Comparison of ENCODE assay signal across 24 cellular contexts in genomic region chr12:67522222-67522621, GRCh38.
"Had no signal": no experiment of that assay in that cellular context is flagged by ENCODE, and none has a peak within 500 bp of the region (broad histone marks: within the 10 kb centered on the region; RNA-seq: fewer than 3 reads in every experiment).

No MANE protein-coding gene starts in this region.

- H3K27ac ChIP-seq: HL-60, PC-9, Peyer's patch, SJSA1, SK-N-MC had no signal

- ATAC-seq: Right ventricle myocardium inferior had no signal

- H3K27me3 ChIP-seq: Peyer's patch, SJSA1 had no signal

- H3K4me2 ChIP-seq: PC-9 had no signal

- H2AFZ ChIP-seq: PC-9 had no signal

- DNase-seq: KBM-7; MV-4-11; NCI-H1048; NCI-H1105; NCI-H1417; NCI-H1436 treated with DMSO at 0.1 percent for 48 hours; NCI-H1694 treated with DMSO at 0.1 percent for 48 hours; NCI-H1930; NCI-H2081; NCI-H2107; NCI-H2227 treated with DMSO at 0.1 percent for 48 hours; NCI-H446; NCI-H510A; NCI-H524 treated with DMSO at 0.1 percent for 48 hours; NCI-H69; NCI-H774; NK-92 treated with Interleukin-12 subunit alpha and Interleukin-12 subunit beta, amount 100 ng/mL, for 24 hours; PC-9; Peyer's patch; SHP77 treated with DMSO at 0.1 percent for 48 hours had no signal

- H3K36me3 ChIP-seq: Peyer's patch, SJSA1 had no signal

- H3K4me3 ChIP-seq: PC-9, Peyer's patch, SJSA1, SK-N-MC had no signal

- H3K4me1 ChIP-seq: Peyer's patch had no signal

- H3K9me3 ChIP-seq: Peyer's patch, SJSA1 had no signal
